ENCODE assay signal across 3 cellular contexts in the genomic region with DNA sequence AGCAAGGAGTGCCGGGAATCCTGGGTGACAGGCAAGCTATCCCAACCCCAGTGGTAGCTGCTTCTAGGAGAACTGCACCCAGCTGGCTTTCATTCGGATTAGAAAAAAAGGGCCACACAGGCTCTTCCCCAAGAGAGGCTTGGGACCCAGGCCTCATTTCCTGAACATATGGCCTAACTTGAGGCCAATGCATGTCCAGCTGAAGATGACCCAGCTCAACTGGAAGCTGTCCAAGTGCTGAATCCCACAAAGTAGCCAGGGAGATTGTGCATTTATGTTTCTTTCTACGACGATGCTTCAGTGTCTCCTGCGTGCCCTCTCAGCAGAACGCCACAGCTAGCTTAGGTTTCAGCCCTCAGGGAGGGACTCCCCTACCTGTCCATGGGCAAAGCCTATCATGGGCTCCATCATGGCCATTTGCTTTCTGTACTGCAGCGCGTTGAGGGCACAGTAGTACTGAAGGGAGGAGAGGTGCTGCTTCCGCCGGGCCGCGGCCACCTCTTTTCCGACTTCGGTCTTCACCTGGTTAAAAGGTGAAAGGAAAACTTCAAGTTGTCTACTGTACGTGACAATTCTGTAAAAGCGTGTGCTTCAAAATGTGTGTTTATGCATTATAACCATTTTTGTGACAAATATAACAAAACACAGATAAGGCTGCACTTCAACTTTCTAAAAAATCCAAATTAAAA.
TF ChIP-seq lines count a peak whose summit lies in the region.

No MANE protein-coding gene starts in this region.

TF ChIP-seq in SK-N-SH, 30 proteins besides CTCF, POLR2A, EP300 and RAD21:
- TF ChIP-seq, protein P1, sequence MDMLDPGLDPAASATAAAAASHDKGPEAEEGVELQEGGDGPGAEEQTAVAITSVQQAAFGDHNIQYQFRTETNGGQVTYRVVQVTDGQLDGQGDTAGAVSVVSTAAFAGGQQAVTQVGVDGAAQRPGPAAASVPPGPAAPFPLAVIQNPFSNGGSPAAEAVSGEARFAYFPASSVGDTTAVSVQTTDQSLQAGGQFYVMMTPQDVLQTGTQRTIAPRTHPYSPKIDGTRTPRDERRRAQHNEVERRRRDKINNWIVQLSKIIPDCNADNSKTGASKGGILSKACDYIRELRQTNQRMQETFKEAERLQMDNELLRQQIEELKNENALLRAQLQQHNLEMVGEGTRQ (IDR thresholded peaks at IDR 0.05; ENCODE audit: borderline replicate concordance, low read depth, low read length), result no peak
- TF ChIP-seq, protein P2, sequence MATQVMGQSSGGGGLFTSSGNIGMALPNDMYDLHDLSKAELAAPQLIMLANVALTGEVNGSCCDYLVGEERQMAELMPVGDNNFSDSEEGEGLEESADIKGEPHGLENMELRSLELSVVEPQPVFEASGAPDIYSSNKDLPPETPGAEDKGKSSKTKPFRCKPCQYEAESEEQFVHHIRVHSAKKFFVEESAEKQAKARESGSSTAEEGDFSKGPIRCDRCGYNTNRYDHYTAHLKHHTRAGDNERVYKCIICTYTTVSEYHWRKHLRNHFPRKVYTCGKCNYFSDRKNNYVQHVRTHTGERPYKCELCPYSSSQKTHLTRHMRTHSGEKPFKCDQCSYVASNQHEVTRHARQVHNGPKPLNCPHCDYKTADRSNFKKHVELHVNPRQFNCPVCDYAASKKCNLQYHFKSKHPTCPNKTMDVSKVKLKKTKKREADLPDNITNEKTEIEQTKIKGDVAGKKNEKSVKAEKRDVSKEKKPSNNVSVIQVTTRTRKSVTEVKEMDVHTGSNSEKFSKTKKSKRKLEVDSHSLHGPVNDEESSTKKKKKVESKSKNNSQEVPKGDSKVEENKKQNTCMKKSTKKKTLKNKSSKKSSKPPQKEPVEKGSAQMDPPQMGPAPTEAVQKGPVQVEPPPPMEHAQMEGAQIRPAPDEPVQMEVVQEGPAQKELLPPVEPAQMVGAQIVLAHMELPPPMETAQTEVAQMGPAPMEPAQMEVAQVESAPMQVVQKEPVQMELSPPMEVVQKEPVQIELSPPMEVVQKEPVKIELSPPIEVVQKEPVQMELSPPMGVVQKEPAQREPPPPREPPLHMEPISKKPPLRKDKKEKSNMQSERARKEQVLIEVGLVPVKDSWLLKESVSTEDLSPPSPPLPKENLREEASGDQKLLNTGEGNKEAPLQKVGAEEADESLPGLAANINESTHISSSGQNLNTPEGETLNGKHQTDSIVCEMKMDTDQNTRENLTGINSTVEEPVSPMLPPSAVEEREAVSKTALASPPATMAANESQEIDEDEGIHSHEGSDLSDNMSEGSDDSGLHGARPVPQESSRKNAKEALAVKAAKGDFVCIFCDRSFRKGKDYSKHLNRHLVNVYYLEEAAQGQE (IDR thresholded peaks at IDR 0.05; ENCODE audit: low read depth, low read length), result peak; percentile 91

TF ChIP-seq in SK-N-SH treated with all-trans-retinoic acid at 6 μM for 48 hours, 23 proteins besides CTCF, POLR2A, EP300 and RAD21 (continued from another document):
- TF ChIP-seq, protein P3, sequence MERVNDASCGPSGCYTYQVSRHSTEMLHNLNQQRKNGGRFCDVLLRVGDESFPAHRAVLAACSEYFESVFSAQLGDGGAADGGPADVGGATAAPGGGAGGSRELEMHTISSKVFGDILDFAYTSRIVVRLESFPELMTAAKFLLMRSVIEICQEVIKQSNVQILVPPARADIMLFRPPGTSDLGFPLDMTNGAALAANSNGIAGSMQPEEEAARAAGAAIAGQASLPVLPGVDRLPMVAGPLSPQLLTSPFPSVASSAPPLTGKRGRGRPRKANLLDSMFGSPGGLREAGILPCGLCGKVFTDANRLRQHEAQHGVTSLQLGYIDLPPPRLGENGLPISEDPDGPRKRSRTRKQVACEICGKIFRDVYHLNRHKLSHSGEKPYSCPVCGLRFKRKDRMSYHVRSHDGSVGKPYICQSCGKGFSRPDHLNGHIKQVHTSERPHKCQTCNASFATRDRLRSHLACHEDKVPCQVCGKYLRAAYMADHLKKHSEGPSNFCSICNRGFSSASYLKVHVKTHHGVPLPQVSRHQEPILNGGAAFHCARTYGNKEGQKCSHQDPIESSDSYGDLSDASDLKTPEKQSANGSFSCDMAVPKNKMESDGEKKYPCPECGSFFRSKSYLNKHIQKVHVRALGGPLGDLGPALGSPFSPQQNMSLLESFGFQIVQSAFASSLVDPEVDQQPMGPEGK (CRISPR knock-in tag; IDR thresholded peaks at IDR 0.05; ENCODE audit: borderline replicate concordance), result no peak
- TF ChIP-seq TCF4 (CRISPR knock-in tag; IDR thresholded peaks at IDR 0.05; ENCODE audit: borderline replicate concordance), result no peak
- TF ChIP-seq ZFP30 (CRISPR knock-in tag; IDR thresholded peaks at IDR 0.05), result no peak
- no peak for TF ChIP-seq ZNF70 (CRISPR knock-in tag; IDR thresholded peaks at IDR 0.05)

TF ChIP-seq in PFSK-1, 5 proteins besides CTCF, POLR2A, EP300 and RAD21:
- TF ChIP-seq, protein P2 (IDR thresholded peaks at IDR 0.05; ENCODE audit: insufficient read depth in 1 of 2, low read depth in 2 of 2, low read length in 2 of 2), result peak; percentile 80 to 92
- TF ChIP-seq SIN3A (IDR thresholded peaks at IDR 0.05; ENCODE audit: borderline replicate concordance, insufficient read depth, low read length), result no peak
- TF ChIP-seq POLR2AphosphoS5 (IDR thresholded peaks at IDR 0.05; ENCODE audit: low read depth, low read length), result no peak
TF ChIP-seq in PFSK-1: peak in this region for 1.
